In the genomic region with DNA sequence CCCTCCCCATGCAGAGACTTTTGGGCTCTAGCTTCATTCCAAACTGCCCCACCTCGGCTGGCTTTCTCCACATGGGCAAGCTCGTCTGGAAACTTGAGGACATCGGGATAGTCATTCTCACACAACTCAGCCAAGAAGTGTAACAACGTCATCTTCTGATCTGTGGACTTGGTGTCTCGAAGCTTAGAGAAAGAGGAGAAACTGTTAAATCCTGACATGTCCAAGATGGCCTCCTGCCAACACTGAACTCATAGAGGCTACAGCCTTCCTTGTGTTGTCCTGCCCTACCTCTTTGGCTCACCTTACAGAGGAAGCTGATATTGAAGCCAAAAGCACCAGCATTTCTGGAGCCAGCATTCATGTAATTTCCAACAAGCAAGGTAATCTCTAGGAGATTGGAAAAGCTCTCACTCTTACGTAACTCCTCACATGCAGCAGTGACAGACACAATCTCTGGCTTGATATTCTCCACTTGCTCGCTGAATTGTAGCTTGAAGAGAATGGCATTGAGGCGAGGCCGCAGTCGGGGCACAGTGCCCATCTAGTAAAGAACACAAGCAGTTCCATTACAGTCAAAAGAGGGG, we compare ENCODE assay signal across 10 cellular contexts. TPM values are rescaled to one million over a fixed set of nuclear protein-coding genes. Genes with fewer than 3 reads are reported as not detected.
A peak's percentile ranks its signal among the peaks of the same experiment; 100 is the strongest.
DNase-seq lines count a peak whose midpoint lies in the region; ATAC-seq and TF ChIP-seq lines count a peak whose summit lies in the region.
"Had no signal": no experiment of that assay in that cellular context is flagged by ENCODE, and none has a peak within 500 bp of the region (broad histone marks: within the 10 kb centered on the region; RNA-seq: fewer than 3 reads in every experiment).

No MANE protein-coding gene starts in this region.

- no peak for TF ChIP-seq POLR2A in transverse colon (IDR thresholded peaks at IDR 0.05)

- H3K27me3 Mint-ChIP-seq in activated CD4-positive, alpha-beta T cell treated with anti-CD3 and anti-CD28 coated beads for 36 hours, result no peaks in the 10 kb centered on the region
- H3K27me3 Mint-ChIP-seq in activated CD4-positive, alpha-beta T cell treated with anti-CD3 and anti-CD28 coated beads, Interleukin-2, amount 10 ng/mL, durations not matched to agents 7 days and 5 days, result no peaks in the 10 kb centered on the region

- no peak for ATAC-seq in activated CD4-positive, alpha-beta T cell treated with anti-CD3 and anti-CD28 coated beads for 36 hours
- ATAC-seq in HG03439 (IDR thresholded peaks at IDR 0.05; ENCODE audit: unreplicated experiment), result no peak
- ATAC-seq in HG02571 (IDR thresholded peaks at IDR 0.05; ENCODE audit: unreplicated experiment), result no peak
- ATAC-seq in GM18511 (IDR thresholded peaks at IDR 0.05; ENCODE audit: unreplicated experiment), result no peak

- H3K36me3 ChIP-seq in muscle layer of colon (ENCODE audit: insufficient read depth, low read length) (peaks cover 8% of the 10 kb centered on the region), transverse colon (peaks cover 0 to 19% (median 1%) of the 10 kb centered on the region in 4 donors)

- in situ Hi-C loops in transverse colon (cut with MboI; ENCODE audit: low pct_ligation_motif_present in 1 of 4, low pct_unique_long_range_greater_than_20kb in 1 of 4, low sequenced_read_pairs in 3 of 4), result no loop called here

- no peak overlapping the region for H3K9ac ChIP-seq in muscle layer of colon (ENCODE audit: low read length)

- CTCF ChIA-PET in activated CD4-positive, alpha-beta T cell treated with anti-CD3 and anti-CD28 coated beads for 36 hours (lab: Charles Lee), result interaction anchor here (0.7 to 10.2 kb wide), 6 partner anchors 16 to 116 kb away, joined by 3 to 101 read pairs (median 8); a partner anchor contains a TSS
- CTCF ChIA-PET in activated CD4-positive, alpha-beta T cell treated with anti-CD3 and anti-CD28 coated beads, Interleukin-2, amount 10 ng/mL, durations not matched to agents 7 days and 5 days (lab: Charles Lee), result interaction anchor here (0.8 to 2.1 kb wide), 3 partner anchors 9 to 98 kb away, joined by 3 to 10 read pairs (median 4); a partner anchor contains a TSS

- H3K4me3 Mint-ChIP-seq in activated CD4-positive, alpha-beta T cell treated with anti-CD3 and anti-CD28 coated beads for 36 hours, result no peak overlapping the region
- no peak overlapping the region for H3K4me3 Mint-ChIP-seq in activated CD4-positive, alpha-beta T cell treated with anti-CD3 and anti-CD28 coated beads, Interleukin-2, amount 10 ng/mL, durations not matched to agents 7 days and 5 days

- H3K4me1 Mint-ChIP-seq in activated CD4-positive, alpha-beta T cell treated with anti-CD3 and anti-CD28 coated beads for 36 hours, result no peaks in the 10 kb centered on the region
- H3K4me1 Mint-ChIP-seq in activated CD4-positive, alpha-beta T cell treated with anti-CD3 and anti-CD28 coated beads, Interleukin-2, amount 10 ng/mL, durations not matched to agents 7 days and 5 days, result peaks cover 5% of the 10 kb centered on the region

- no peak overlapping the region for H3K4me3 ChIP-seq in dorsolateral prefrontal cortex
- no peak overlapping the region for H3K4me3 ChIP-seq in muscle layer of colon (ENCODE audit: low read depth in 1 of 2, low read length in 2 of 2)
- no peak overlapping the region for H3K4me3 ChIP-seq in transverse colon

- H3K27ac ChIP-seq in dorsolateral prefrontal cortex (peak overlapping the region in 56 of 59 donors; percentile 1 to 96 (median 64)), muscle layer of colon (ENCODE audit: low read depth, low read length) (peak overlapping the region; percentile 19), transverse colon (peak overlapping the region; percentile 23 to 49 (median 32))

- TF ChIP-seq CTCF in dorsolateral prefrontal cortex (IDR thresholded peaks at IDR 0.05 in 54 of 56, conservative IDR thresholded peaks at IDR 0.05 in 2 of 56; ENCODE audit: low read depth in 1 of 56, partially characterized antibody in 56 of 56), result no peak
- no peak for TF ChIP-seq CTCF in transverse colon (IDR thresholded peaks at IDR 0.05)

- no peak for TF ChIP-seq EP300 in transverse colon (IDR thresholded peaks at IDR 0.05; ENCODE audit: low read depth)

- H3K4me1 ChIP-seq in muscle layer of colon (ENCODE audit: insufficient read depth, low read length), result peaks cover 25% of the 10 kb centered on the region
- H3K4me1 ChIP-seq in transverse colon, result peaks cover 4 to 36% (median 11%) of the 10 kb centered on the region in 4 donors

- WGBS in transverse colon (ENCODE audit: low coverage in 1 of 2), 2 donors, result 86 to 100% methylated on average over 2 to 10 of the region's 10 CpGs

- H3K9me3 ChIP-seq in muscle layer of colon (ENCODE audit: low read length) (no peaks in the 10 kb centered on the region), transverse colon (no peaks in the 10 kb centered on the region)

- peaks cover 36% of the 10 kb centered on the region for H3K36me3 Mint-ChIP-seq in activated CD4-positive, alpha-beta T cell treated with anti-CD3 and anti-CD28 coated beads for 36 hours (ENCODE audit: low read depth)
- peaks cover 56% of the 10 kb centered on the region for H3K36me3 Mint-ChIP-seq in activated CD4-positive, alpha-beta T cell treated with anti-CD3 and anti-CD28 coated beads, Interleukin-2, amount 10 ng/mL, durations not matched to agents 7 days and 5 days (ENCODE audit: low read depth)

- H3K27me3 ChIP-seq in dorsolateral prefrontal cortex, result peaks cover 0 to 10% (median 0%) of the 10 kb centered on the region in 45 donors
- H3K27me3 ChIP-seq in muscle layer of colon (ENCODE audit: control insufficient read depth in 1 of 2, insufficient read depth in 2 of 2, low read length in 2 of 2), result no peaks in the 10 kb centered on the region
- no peaks in the 10 kb centered on the region for H3K27me3 ChIP-seq in transverse colon

- H3K27ac Mint-ChIP-seq in activated CD4-positive, alpha-beta T cell treated with anti-CD3 and anti-CD28 coated beads for 36 hours, result peak overlapping the region; percentile 11
- H3K27ac Mint-ChIP-seq in activated CD4-positive, alpha-beta T cell treated with anti-CD3 and anti-CD28 coated beads, Interleukin-2, amount 10 ng/mL, durations not matched to agents 7 days and 5 days, result no peak overlapping the region

- H3K9me3 Mint-ChIP-seq in activated CD4-positive, alpha-beta T cell treated with anti-CD3 and anti-CD28 coated beads for 36 hours (ENCODE audit: low read depth), result no peaks in the 10 kb centered on the region
- no peaks in the 10 kb centered on the region for H3K9me3 Mint-ChIP-seq in activated CD4-positive, alpha-beta T cell treated with anti-CD3 and anti-CD28 coated beads, Interleukin-2, amount 10 ng/mL, durations not matched to agents 7 days and 5 days

- intact Hi-C loops in activated CD4-positive, alpha-beta T cell treated with anti-CD3 and anti-CD28 coated beads for 36 hours (cut with DNase I, micrococcal nuclease), result no loop called here
- intact Hi-C loops in dorsolateral prefrontal cortex (cut with DNase I) (loop anchor here in 1 of 2 donors (5.0 to 10.0 kb wide), 2 partner anchors 36 to 114 kb away; a partner anchor contains a TSS), transverse colon (cut with DNase I; ENCODE audit: low total_unique reads) (loop anchor here (10.0 kb wide), 1 partner anchor 124 kb away; a partner anchor contains a TSS)

- POLR2A ChIA-PET in activated CD4-positive, alpha-beta T cell treated with anti-CD3 and anti-CD28 coated beads for 36 hours (lab: Charles Lee), result no interaction called here
- POLR2A ChIA-PET in activated CD4-positive, alpha-beta T cell treated with anti-CD3 and anti-CD28 coated beads, Interleukin-2, amount 10 ng/mL, durations not matched to agents 7 days and 5 days (lab: Charles Lee), result no interaction called here

- no peak for DNase-seq in activated CD4-positive, alpha-beta T cell treated with anti-CD3 and anti-CD28 coated beads for 36 hours
- no peak for DNase-seq in activated CD4-positive, alpha-beta T cell treated with anti-CD3 and anti-CD28 coated beads, Interleukin-2, amount 10 ng/mL, durations not matched to agents 7 days and 5 days
- peak in 2 of 10 donors; percentile 51 to 74 for DNase-seq in dorsolateral prefrontal cortex
- no peak for DNase-seq in transverse colon
- DNase-seq: activated CD4-positive, CD25-positive, alpha-beta regulatory T cell treated with anti-CD3 and anti-CD28 coated beads, Interleukin-2, amount 50 U/mL, for 72 hours; KBM-7 had no signal

RNA-seq across cellular contexts. Expression of a gene that starts 39.6 kb away (rescaled TPM):
- total RNA-seq in activated CD4-positive, alpha-beta T cell treated with anti-CD3 and anti-CD28 coated beads for 36 hours, result not detected
- not detected for total RNA-seq in activated CD4-positive, alpha-beta T cell treated with anti-CD3 and anti-CD28 coated beads, Interleukin-2, amount 10 ng/mL, durations not matched to agents 7 days and 5 days
- total RNA-seq in dorsolateral prefrontal cortex, result 10 to 100 TPM; 21.8 to 82.1 (median 50.7) TPM
- total RNA-seq in transverse colon, result 1 to 10 TPM in 2 of 4 donors, under 1 TPM in 2; 0.20 to 2.5 (median 1.0) TPM

RNA-seq across cellular contexts. Expression of a gene that starts 43.7 kb away (rescaled TPM):
- not detected for total RNA-seq in activated CD4-positive, alpha-beta T cell treated with anti-CD3 and anti-CD28 coated beads for 36 hours
- total RNA-seq in activated CD4-positive, alpha-beta T cell treated with anti-CD3 and anti-CD28 coated beads, Interleukin-2, amount 10 ng/mL, durations not matched to agents 7 days and 5 days, result not detected
- total RNA-seq in dorsolateral prefrontal cortex (10 to 100 TPM in 118 of 120 experiments, 1 to 10 TPM in 2; 9.0 to 35.3 (median 19.4) TPM), transverse colon (10 to 100 TPM in 1 of 4 donors, 1 to 10 TPM in 3; 1.8 to 26.5 (median 2.7) TPM)

RNA-seq across cellular contexts. Expression of a gene that starts 52.7 kb away (rescaled TPM):
- total RNA-seq in activated CD4-positive, alpha-beta T cell treated with anti-CD3 and anti-CD28 coated beads for 36 hours, result under 1 TPM; 0.16 to 0.34 TPM
- not detected for total RNA-seq in activated CD4-positive, alpha-beta T cell treated with anti-CD3 and anti-CD28 coated beads, Interleukin-2, amount 10 ng/mL, durations not matched to agents 7 days and 5 days
- total RNA-seq in dorsolateral prefrontal cortex, result 100 to 1,000 TPM in 119 of 120 experiments, 10 to 100 TPM in 1; 96.7 to 415 (median 161) TPM
- total RNA-seq in transverse colon, result 10 to 100 TPM in 3 of 4 donors, 1 to 10 TPM in 1; 6.0 to 17.0 (median 13.6) TPM

Comparison
In these comparisons a context has a peak if more than half of its experiments do, and no peak if none do; other contexts are left out.
1. RNA of a gene that starts 39.6 kb away (total RNA-seq): 21.8 to 82.1 TPM in dorsolateral prefrontal cortex; 0.20 to 2.5 TPM in transverse colon, not detected in activated CD4-positive, alpha-beta T cell treated with anti-CD3 and anti-CD28 coated beads for 36 hours and not detected in activated CD4-positive, alpha-beta T cell treated with anti-CD3 and anti-CD28 coated beads, Interleukin-2, amount 10 ng/mL, durations not matched to agents 7 days and 5 days; every median in the first group is over 4 times any median in the second.
2. RNA of a gene that starts 52.7 kb away (total RNA-seq): 96.7 to 415 TPM in dorsolateral prefrontal cortex; 6.0 to 17.0 TPM in transverse colon, 0.16 to 0.34 TPM in activated CD4-positive, alpha-beta T cell treated with anti-CD3 and anti-CD28 coated beads for 36 hours and not detected in activated CD4-positive, alpha-beta T cell treated with anti-CD3 and anti-CD28 coated beads, Interleukin-2, amount 10 ng/mL, durations not matched to agents 7 days and 5 days; every median in the first group is over 4 times any median in the second.
3. Peak in every context shown above with its lines, with median percentiles within 50 percentile points of each other: H3K27ac ChIP-seq.